ENCODE assay signal across 16 cellular contexts in the genomic region with DNA sequence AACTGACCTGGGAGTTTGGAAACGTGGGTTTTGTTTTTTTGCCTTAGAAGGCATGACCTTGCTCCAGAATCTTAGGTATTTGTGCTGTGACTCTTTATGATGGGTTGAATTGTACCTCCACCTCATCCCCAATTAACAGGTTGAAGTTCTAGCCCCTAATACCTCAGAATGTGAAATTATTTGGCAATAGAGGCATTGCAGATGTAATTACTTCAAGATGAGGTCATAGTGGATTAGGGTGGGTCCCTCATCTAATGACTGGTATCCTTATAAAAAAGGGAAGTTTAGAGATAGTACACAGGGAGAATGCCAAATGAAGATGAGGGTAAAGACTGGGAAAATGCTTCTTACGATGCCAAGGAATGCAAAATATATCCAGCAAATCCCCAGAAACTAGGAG. TPM values are rescaled to one million over a fixed set of nuclear protein-coding genes. Genes with fewer than 3 reads are reported as not detected.
A peak's percentile ranks its signal among the peaks of the same experiment; 100 is the strongest.
DNase-seq lines count a peak whose midpoint lies in the region; ATAC-seq and TF ChIP-seq lines count a peak whose summit lies in the region.
"Had no signal": no experiment of that assay in that cellular context is flagged by ENCODE, and none has a peak within 500 bp of the region (broad histone marks: within the 10 kb centered on the region; RNA-seq: fewer than 3 reads in every experiment).

No MANE protein-coding gene starts in this region.

- peaks cover 75% of the 10 kb centered on the region for H3K79me2 ChIP-seq in SK-N-SH (ENCODE audit: insufficient read depth)

- H3K4me2 ChIP-seq in SK-N-SH: no peak overlapping the region

- H3F3A ChIP-seq in SK-N-SH (replicated peaks; ENCODE audit: insufficient read depth): peaks cover 26% of the 10 kb centered on the region

- POLR2A ChIA-PET in HEK293 (lab: Yijun Ruan, JAX) (no interaction called here), SK-N-SH (lab: Yijun Ruan, JAX) (no interaction called here)

- 86% methylated on average over 2 of the region's 2 CpGs for WGBS in SK-N-SH (ENCODE audit: low lambda C conversion rate)

- no peak for ATAC-seq in stimulated activated naive CD8-positive, alpha-beta T cell treated with anti-CD3 and anti-CD28 coated beads, Interleukin-15, amount 100 ng/mL, for 72 hours
- ATAC-seq in HG02870 (IDR thresholded peaks at IDR 0.05; ENCODE audit: unreplicated experiment): no peak
- ATAC-seq: PC-3 had no signal

- DNase-seq in stimulated activated naive CD8-positive, alpha-beta T cell treated with anti-CD3 and anti-CD28 coated beads, Interleukin-15, amount 100 ng/mL, for 72 hours: no peak
- DNase-seq in glutamatergic neuron (no peak), breast epithelium (ENCODE audit: low spot score in 2 of 2) (no peak), SK-N-SH (no peak)
- DNase-seq: DMS 273 treated with DMSO at 0.1 percent for 48 hours, GF-D8, GOT3, NCI-H1417, NCI-H2029, NCI-H2171, NCI-H774, PC-3 had no signal

- H3K27me3 ChIP-seq in breast epithelium (no peaks in the 10 kb centered on the region), SK-N-SH (ENCODE audit: insufficient read depth) (no peaks in the 10 kb centered on the region)

- no peak for TF ChIP-seq EP300 in SK-N-SH (IDR thresholded peaks at IDR 0.05; ENCODE audit: borderline replicate concordance in 1 of 2, low read depth in 1 of 2, low read length in 1 of 2)

- H3K9me2 ChIP-seq in SK-N-SH: no peaks in the 10 kb centered on the region

- peaks cover 35% of the 10 kb centered on the region for H3K4me1 Mint-ChIP-seq in stimulated activated naive CD8-positive, alpha-beta T cell treated with anti-CD3 and anti-CD28 coated beads, Interleukin-15, Interleukin-2, amounts not matched to agents 100 ng/mL and 50 ng/mL, for 24 hours (ENCODE audit: low read depth)
- H3K4me1 Mint-ChIP-seq in stimulated activated naive CD8-positive, alpha-beta T cell treated with anti-CD3 and anti-CD28 coated beads, Interleukin-15, amount 100 ng/mL, for 72 hours: peaks cover 43% of the 10 kb centered on the region
- peaks cover 10% of the 10 kb centered on the region for H3K4me1 Mint-ChIP-seq in glutamatergic neuron (ENCODE audit: low read depth, unreplicated experiment)

- H3K27ac ChIP-seq in HEK293 (ENCODE audit: extremely low read depth, low read depth, low read length): no peak overlapping the region
- H3K27ac ChIP-seq in breast epithelium: no peak overlapping the region
- no peak overlapping the region for H3K27ac ChIP-seq in SK-N-SH (ENCODE audit: low read depth in 2 of 2, low read length in 1 of 2)
- H3K27ac ChIP-seq: RWPE1 had no signal

- no peaks in the 10 kb centered on the region for H4K20me1 ChIP-seq in SK-N-SH (ENCODE audit: insufficient read depth)

- no peak overlapping the region for H2AFZ ChIP-seq in SK-N-SH (ENCODE audit: low read depth)

- no peak for TF ChIP-seq POLR2A in breast epithelium (IDR thresholded peaks at IDR 0.05)

- H3K36me3 Mint-ChIP-seq in stimulated activated naive CD8-positive, alpha-beta T cell treated with anti-CD3 and anti-CD28 coated beads, Interleukin-15, Interleukin-2, amounts not matched to agents 100 ng/mL and 50 ng/mL, for 24 hours (ENCODE audit: low read depth): peaks cover 31% of the 10 kb centered on the region
- no peaks in the 10 kb centered on the region for H3K36me3 Mint-ChIP-seq in glutamatergic neuron (ENCODE audit: unreplicated experiment)

- no peaks in the 10 kb centered on the region for H3K9me3 Mint-ChIP-seq in stimulated activated naive CD8-positive, alpha-beta T cell treated with anti-CD3 and anti-CD28 coated beads, Interleukin-15, Interleukin-2, amounts not matched to agents 100 ng/mL and 50 ng/mL, for 24 hours
- H3K9me3 Mint-ChIP-seq in stimulated activated naive CD8-positive, alpha-beta T cell treated with anti-CD3 and anti-CD28 coated beads, Interleukin-15, amount 100 ng/mL, for 72 hours: no peaks in the 10 kb centered on the region
- peaks cover 19% of the 10 kb centered on the region for H3K9me3 Mint-ChIP-seq in glutamatergic neuron (ENCODE audit: unreplicated experiment)

- no peak overlapping the region for H3K4me3 ChIP-seq in HEK293 (ENCODE audit: low read depth, low read length)
- H3K4me3 ChIP-seq in breast epithelium: no peak overlapping the region
- no peak overlapping the region for H3K4me3 ChIP-seq in SK-N-SH (ENCODE audit: low read depth in 2 of 2, low read length in 1 of 2)

- TF ChIP-seq CTCF in HEK293 (tag by site-specific recombination; IDR thresholded peaks at IDR 0.05): no peak
- no peak for TF ChIP-seq CTCF in glutamatergic neuron (IDR thresholded peaks at IDR 0.05; ENCODE audit: partially characterized antibody, unreplicated experiment)
- TF ChIP-seq CTCF in breast epithelium (IDR thresholded peaks at IDR 0.05): no peak
- TF ChIP-seq CTCF in SK-N-SH (IDR thresholded peaks at IDR 0.05): no peak

- no peaks in the 10 kb centered on the region for H3K27me3 Mint-ChIP-seq in stimulated activated naive CD8-positive, alpha-beta T cell treated with anti-CD3 and anti-CD28 coated beads, Interleukin-15, Interleukin-2, amounts not matched to agents 100 ng/mL and 50 ng/mL, for 24 hours
- no peaks in the 10 kb centered on the region for H3K27me3 Mint-ChIP-seq in stimulated activated naive CD8-positive, alpha-beta T cell treated with anti-CD3 and anti-CD28 coated beads, Interleukin-15, amount 100 ng/mL, for 72 hours
- H3K27me3 Mint-ChIP-seq in glutamatergic neuron (ENCODE audit: unreplicated experiment): peaks cover 11% of the 10 kb centered on the region

- intact Hi-C loops in breast epithelium (cut with DNase I; ENCODE audit: low total_unique reads): no loop called here

- TF ChIP-seq RAD21 in SK-N-SH (IDR thresholded peaks at IDR 0.05; ENCODE audit: low read length): no peak

- no peak overlapping the region for H3K9ac ChIP-seq in SK-N-SH

- H3K36me3 ChIP-seq in HEK293 (ENCODE audit: control insufficient read depth in 2 of 2, insufficient read depth in 1 of 2, low read length in 2 of 2) (peaks cover 9 to 32% of the 10 kb centered on the region in 2 experiments), breast epithelium (no peaks in the 10 kb centered on the region), SK-N-SH (replicated peaks in 1 of 2; ENCODE audit: control insufficient read depth in 1 of 2, insufficient read depth in 2 of 2, low read length in 1 of 2) (peaks cover 29 to 34% of the 10 kb centered on the region in 2 experiments)

- H3K4me3 Mint-ChIP-seq in stimulated activated naive CD8-positive, alpha-beta T cell treated with anti-CD3 and anti-CD28 coated beads, Interleukin-15, Interleukin-2, amounts not matched to agents 100 ng/mL and 50 ng/mL, for 24 hours: no peak overlapping the region
- no peak overlapping the region for H3K4me3 Mint-ChIP-seq in stimulated activated naive CD8-positive, alpha-beta T cell treated with anti-CD3 and anti-CD28 coated beads, Interleukin-15, amount 100 ng/mL, for 72 hours
- H3K4me3 Mint-ChIP-seq in glutamatergic neuron (ENCODE audit: unreplicated experiment): no peak overlapping the region

- CTCF ChIA-PET in HEK293 (lab: Yijun Ruan, JAX): no interaction called here
- CTCF ChIA-PET in SK-N-SH (lab: Yijun Ruan, JAX): no interaction called here

- H3K9me3 ChIP-seq in HEK293 (ENCODE audit: control insufficient read depth, insufficient read depth, low read depth, low read length) (no peaks in the 10 kb centered on the region), breast epithelium (no peaks in the 10 kb centered on the region), SK-N-SH (no peaks in the 10 kb centered on the region)

- H3K4me1 ChIP-seq in HEK293 (ENCODE audit: control insufficient read depth, insufficient read depth, low read length) (peaks cover 3% of the 10 kb centered on the region; the same call in 1 of the 2 replicates), breast epithelium (peaks cover 6 to 12% of the 10 kb centered on the region in 2 donors), SK-N-SH (ENCODE audit: control insufficient read depth in 1 of 2, insufficient read depth in 2 of 2, low read depth in 1 of 2, low read length in 1 of 2) (peaks cover 14 to 18% of the 10 kb centered on the region in 2 experiments; a peak in 3 of 4 replicates)

- peak overlapping the region; percentile 34 for H3K27ac Mint-ChIP-seq in stimulated activated naive CD8-positive, alpha-beta T cell treated with anti-CD3 and anti-CD28 coated beads, Interleukin-15, Interleukin-2, amounts not matched to agents 100 ng/mL and 50 ng/mL, for 24 hours
- no peak overlapping the region for H3K27ac Mint-ChIP-seq in stimulated activated naive CD8-positive, alpha-beta T cell treated with anti-CD3 and anti-CD28 coated beads, Interleukin-15, amount 100 ng/mL, for 72 hours
- H3K27ac Mint-ChIP-seq in glutamatergic neuron (ENCODE audit: unreplicated experiment): peak overlapping the region; percentile 1

TF ChIP-seq in HEK293, 187 proteins besides CTCF, POLR2A, EP300 and RAD21 (continues in another document):
- 0 out of 2 replicates have a peak, but pooled peaks have one; percentile 35 for TF ChIP-seq ZFP69B (tag by site-specific recombination; IDR thresholded peaks at IDR 0.05)

TF ChIP-seq in SK-N-SH, 30 proteins besides CTCF, POLR2A, EP300 and RAD21 (continues in another document):
- no peak for TF ChIP-seq EZH2phosphoT487 (IDR thresholded peaks at IDR 0.05; ENCODE audit: borderline replicate concordance, low read depth)
- TF ChIP-seq RFX5 (IDR thresholded peaks at IDR 0.05; ENCODE audit: low read length): no peak

RNA-seq across cellular contexts. Expression of a gene that starts 3.0 kb away (rescaled TPM):
- 8.1 TPM for total RNA-seq in glutamatergic neuron (ENCODE audit: unreplicated experiment)
- total RNA-seq in breast epithelium: 10 to 100 TPM in 1 of 3 donors, 1 to 10 TPM in 2; 2.6 to 10.2 (median 5.6) TPM
- polyA plus RNA-seq in SK-N-SH (2012; rRNA removed): 6.2 and 8.2 TPM in 2 replicates
- polyA plus RNA-seq in SK-N-SH (2012; cell fraction: cytosol; rRNA removed): 9.7 and 11.1 TPM in 2 replicates
- polyA plus RNA-seq in SK-N-SH (2012; cell fraction: nucleus; rRNA removed): 3.3 and 4.6 TPM in 2 replicates

RNA-seq across cellular contexts. Expression of a gene that starts 3.5 kb away (rescaled TPM):
- total RNA-seq in glutamatergic neuron (ENCODE audit: unreplicated experiment) (74.0 TPM), breast epithelium (100 to 1,000 TPM; 100 to 129 (median 110) TPM)
- polyA plus RNA-seq in SK-N-SH (2012; rRNA removed): 113 and 144 TPM in 2 replicates
- polyA plus RNA-seq in SK-N-SH (2012; cell fraction: cytosol; rRNA removed): 72.2 and 75.7 TPM in 2 replicates
- 276 and 416 TPM in 2 replicates for polyA plus RNA-seq in SK-N-SH (2012; cell fraction: nucleus; rRNA removed)
- total RNA-seq: PC-3 had no signal

RNA-seq across cellular contexts. Expression of a gene that starts 43.1 kb away (rescaled TPM):
- total RNA-seq in glutamatergic neuron (ENCODE audit: unreplicated experiment) (0.66 TPM), breast epithelium (1 to 10 TPM; 1.0 to 4.5 (median 2.0) TPM)
- 1.5 and 2.2 TPM in 2 replicates for polyA plus RNA-seq in SK-N-SH (2012; rRNA removed)
- 1.1 and 1.4 TPM in 2 replicates for polyA plus RNA-seq in SK-N-SH (2012; cell fraction: cytosol; rRNA removed)
- 3.1 and 4.5 TPM in 2 replicates for polyA plus RNA-seq in SK-N-SH (2012; cell fraction: nucleus; rRNA removed)
- total RNA-seq: PC-3 had no signal

RNA-seq across cellular contexts. Expression of a gene that starts 50.5 kb away (rescaled TPM):
- total RNA-seq in glutamatergic neuron (ENCODE audit: unreplicated experiment): 18.7 TPM
- 10 to 100 TPM in 1 of 3 donors, 1 to 10 TPM in 2; 7.5 to 11.0 (median 8.0) TPM for total RNA-seq in breast epithelium
- 7.5 and 9.1 TPM in 2 replicates for polyA plus RNA-seq in SK-N-SH (2012; rRNA removed)
- 8.7 and 9.3 TPM in 2 replicates for polyA plus RNA-seq in SK-N-SH (2012; cell fraction: cytosol; rRNA removed)
- polyA plus RNA-seq in SK-N-SH (2012; cell fraction: nucleus; rRNA removed): 8.7 and 11.6 TPM in 2 replicates

RNA-seq across cellular contexts. Expression of a gene that starts 54.8 kb away (rescaled TPM):
- total RNA-seq in glutamatergic neuron (ENCODE audit: unreplicated experiment): 19.9 TPM
- 10 to 100 TPM; 42.2 to 58.7 (median 58.3) TPM for total RNA-seq in breast epithelium
- polyA plus RNA-seq in SK-N-SH (2012; rRNA removed): 19.6 and 19.8 TPM in 2 replicates
- polyA plus RNA-seq in SK-N-SH (2012; cell fraction: cytosol; rRNA removed): 16.7 and 17.1 TPM in 2 replicates
- polyA plus RNA-seq in SK-N-SH (2012; cell fraction: nucleus; rRNA removed): 28.5 and 28.6 TPM in 2 replicates

Comparison
In these comparisons a context has a peak if more than half of its experiments do, and no peak if none do; other contexts are left out.
1. H3K27ac Mint-ChIP-seq: peak in stimulated activated naive CD8-positive, alpha-beta T cell treated with anti-CD3 and anti-CD28 coated beads, Interleukin-15, Interleukin-2, amounts not matched to agents 100 ng/mL and 50 ng/mL, for 24 hours (single experiment) and glutamatergic neuron (single experiment); none in stimulated activated naive CD8-positive, alpha-beta T cell treated with anti-CD3 and anti-CD28 coated beads, Interleukin-15, amount 100 ng/mL, for 72 hours (0 of 2).